Comparison of ENCODE assay signal across 9 cellular contexts in genomic region chr18:76426738-76427305, GRCh38.
DNase-seq lines count a peak whose midpoint lies in the region; ATAC-seq, FAIRE-seq and TF ChIP-seq lines count a peak whose summit lies in the region.
"Had no signal": no experiment of that assay in that cellular context is flagged by ENCODE, and none has a peak within 500 bp of the region (broad histone marks: within the 10 kb centered on the region; RNA-seq: fewer than 3 reads in every experiment).

No MANE protein-coding gene starts in this region.

- no peak overlapping the region for H3K4me2 ChIP-seq in GM12878 (ENCODE audit: control insufficient read depth, insufficient read depth)

- peak; percentile 65 for TF ChIP-seq RAD21 in GM12878 (IDR thresholded peaks at IDR 0.05; ENCODE audit: insufficient read depth, low read depth, low read length)
- TF ChIP-seq RAD21 in liver (IDR thresholded peaks at IDR 0.05) = peak; percentile 68 to 80

- POLR2A ChIA-PET in GM12878 (lab: Charles Lee) = no interaction called here

- H3K27me3 ChIP-seq in H7 (ENCODE audit: control insufficient read depth, insufficient read depth, low read length) (no peaks in the 10 kb centered on the region), GM12878 (replicated peaks in 1 of 2; ENCODE audit: control insufficient read depth in 2 of 2, insufficient read depth in 2 of 2, low read length in 1 of 2) (no peaks in the 10 kb centered on the region), liver (ENCODE audit: control insufficient read depth in 4 of 4, insufficient read depth in 4 of 4, low read length in 3 of 4) (no peaks in the 10 kb centered on the region)

- H3K4me1 ChIP-seq in GM12878 (ENCODE audit: control insufficient read depth, insufficient read depth, low read length) = no peaks in the 10 kb centered on the region
- peaks cover 0 to 6% (median 1%) of the 10 kb centered on the region in 4 donors for H3K4me1 ChIP-seq in liver (ENCODE audit: control insufficient read depth in 4 of 4, insufficient read depth in 4 of 4, low read length in 3 of 4)

- TF ChIP-seq CTCF in GM12878 (IDR thresholded peaks at IDR 0.05 in 2 of 3, conservative IDR thresholded peaks at IDR 0.05 in 1 of 3; ENCODE audit: control insufficient read depth in 2 of 3, extremely low read depth in 1 of 3, insufficient read depth in 1 of 3, low read depth in 3 of 3, low read length in 3 of 3) (peak; percentile 44 to 52 (median 52); a peak in 5 of 6 replicates), liver (IDR thresholded peaks at IDR 0.05; ENCODE audit: low read depth, low read length, missing input control) (peak; percentile 49)

- no peak for TF ChIP-seq EP300 in GM12878 (IDR thresholded peaks at IDR 0.05; ENCODE audit: borderline replicate concordance in 1 of 2, control insufficient read depth in 1 of 2, low read depth in 2 of 2, low read length in 2 of 2)

- WGBS in GM12878 (ENCODE audit: insufficient coverage, insufficient replicate concordance, low lambda C conversion rate, missing lambda C conversion rate) = 33% methylated on average over 8 of the region's 8 CpGs
- 75% methylated on average over 8 of the region's 8 CpGs for WGBS in liver

- no peak overlapping the region for H2AFZ ChIP-seq in GM12878 (ENCODE audit: control insufficient read depth, low read depth, low read length)

- CTCF ChIA-PET in GM12878 (lab: Yijun Ruan, JAX) = interaction anchor here (1.0 to 2.1 kb wide), 4 partner anchors 9 to 194 kb away, joined by 3 to 16 read pairs (median 5); no protein-coding TSS in a partner anchor

- DNase-seq in AG08396 (ENCODE audit: low spot score) (peak; percentile 65), H7 (peak; percentile 91), GM12878 (ENCODE audit: low read depth, low spot score) (no peak), GM12892 (ENCODE audit: insufficient read length) (no peak), NCI-H1092 (lab: John Stamatoyannopoulos, UW) (no peak)

- TF ChIP-seq POLR2A in GM12878 (IDR thresholded peaks at IDR 0.05; ENCODE audit: low read depth, low read length) (no peak), GM12892 (IDR thresholded peaks at IDR 0.05; ENCODE audit: low read depth, low read length) (no peak)

- no TSS peak for BruUV-seq in GM12878 (replicated peaks; lab: Mats Ljungman, UMichigan)

- ATAC-seq in GM12878 = peak; percentile 64
- no peak for ATAC-seq in HG02571 (IDR thresholded peaks at IDR 0.05; ENCODE audit: unreplicated experiment)
- no peak for ATAC-seq in HG02938 (IDR thresholded peaks at IDR 0.05; ENCODE audit: unreplicated experiment)
- ATAC-seq: stimulated activated effector memory CD8-positive, alpha-beta T cell treated with anti-CD3 and anti-CD28 coated beads, Interleukin-12 subunit alpha, Interleukin-12 subunit beta, amount 100 ng/mL, for 72 hours had no signal

- H3K36me3 ChIP-seq in H7 (replicated peaks; ENCODE audit: control insufficient read depth, insufficient read depth, low read length) (no peaks in the 10 kb centered on the region), GM12878 (ENCODE audit: control insufficient read depth in 2 of 2, insufficient read depth in 2 of 2, low read length in 1 of 2) (peaks cover 0 to 8% of the 10 kb centered on the region in 2 experiments; a peak in 1 of 4 replicates), liver (ENCODE audit: control insufficient read depth in 4 of 4, insufficient read depth in 3 of 4, low read depth in 1 of 4, low read length in 3 of 4) (no peaks in the 10 kb centered on the region)

- H3K4me3 ChIP-seq in H7 (ENCODE audit: insufficient read depth, low read depth, low read length) = no peak overlapping the region
- no peak overlapping the region for H3K4me3 ChIP-seq in GM12878
- H3K4me3 ChIP-seq in liver (ENCODE audit: low read depth in 1 of 3, low read length in 3 of 3) = no peak overlapping the region

- FAIRE-seq in GM12878 (lab: Jason Lieb, UNC) (no peak), GM12892 (lab: Jason Lieb, UNC) (no peak)

- H3K27ac ChIP-seq in GM12878 (ENCODE audit: control insufficient read depth, insufficient read depth) = no peak overlapping the region
- H3K27ac ChIP-seq in liver (ENCODE audit: low read depth in 1 of 2, low read length in 2 of 2) = no peak overlapping the region

- peaks cover 16% of the 10 kb centered on the region for H3K79me2 ChIP-seq in GM12878 (ENCODE audit: control insufficient read depth, insufficient read depth, low read length)

- SMC1A ChIA-PET in GM12878 (lab: Charles Lee; ENCODE audit: uncharacterized antibody, unreplicated experiment) = interaction anchor here (0.9 to 1.5 kb wide), 2 partner anchors 17 to 28 kb away, joined by 3 to 6 read pairs; no protein-coding TSS in a partner anchor

- in situ Hi-C loops in GM12878 (cut with MboI) = no loop called here

- peaks cover 4% of the 10 kb centered on the region for H4K20me1 ChIP-seq in GM12878 (ENCODE audit: control insufficient read depth, insufficient read depth)

- intact Hi-C loops in GM12878 (cut with micrococcal nuclease; ENCODE audit: unreplicated experiment) = loop anchor here (2.0 kb wide), 1 partner anchor 28 kb away; no protein-coding TSS in a partner anchor

- RAD21 ChIA-PET in GM12878 (lab: Charles Lee; ENCODE audit: unreplicated experiment) = no interaction called here

- no peaks in the 10 kb centered on the region for H3K9me3 ChIP-seq in GM12878 (replicated peaks; ENCODE audit: control insufficient read depth, insufficient read depth, low read length)
- H3K9me3 ChIP-seq in liver (ENCODE audit: control insufficient read depth in 4 of 4, low read length in 3 of 4) = no peaks in the 10 kb centered on the region

- no peak overlapping the region for H3K9ac ChIP-seq in GM12878 (ENCODE audit: control insufficient read depth, insufficient read depth, low read length)
- H3K9ac ChIP-seq in liver (ENCODE audit: low read depth in 1 of 2, low read length in 2 of 2) = no peak overlapping the region

TF ChIP-seq in GM12878, 131 proteins besides CTCF, POLR2A, EP300 and RAD21 (continues in another document):
- no peak for TF ChIP-seq RELA (IDR thresholded peaks at IDR 0.05; ENCODE audit: borderline replicate concordance, partially characterized antibody)
- TF ChIP-seq BRCA1 (IDR thresholded peaks at IDR 0.05; ENCODE audit: low read depth, low read length) = no peak
- no peak for TF ChIP-seq SRF (IDR thresholded peaks at IDR 0.05; ENCODE audit: low read depth in 2 of 2, low read length in 2 of 2)
- TF ChIP-seq IRF4 (IDR thresholded peaks at IDR 0.05; ENCODE audit: low read depth, low read length) = no peak
- TF ChIP-seq PRDM15 (CRISPR knock-in tag; IDR thresholded peaks at IDR 0.05) = no peak

TF ChIP-seq in liver, 16 proteins besides CTCF, POLR2A, EP300 and RAD21:
- TF ChIP-seq HNF4G (IDR thresholded peaks at IDR 0.05) (no peak), RXRA (IDR thresholded peaks at IDR 0.05) (no peak), NR2F2 (IDR thresholded peaks at IDR 0.05) (no peak), GABPA (IDR thresholded peaks at IDR 0.05 in 1 of 2, conservative IDR thresholded peaks at IDR 0.05 in 1 of 2) (no peak), ZBTB33 (IDR thresholded peaks at IDR 0.05) (no peak)
- TF ChIP-seq, protein P1, sequence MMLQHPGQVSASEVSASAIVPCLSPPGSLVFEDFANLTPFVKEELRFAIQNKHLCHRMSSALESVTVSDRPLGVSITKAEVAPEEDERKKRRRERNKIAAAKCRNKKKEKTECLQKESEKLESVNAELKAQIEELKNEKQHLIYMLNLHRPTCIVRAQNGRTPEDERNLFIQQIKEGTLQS (IDR thresholded peaks at IDR 0.05) = no peak

Comparison
In these comparisons a context has a peak if more than half of its experiments do, and no peak if none do; other contexts are left out.
1. DNase-seq: peak in AG08396 (single experiment) and H7 (single experiment); none in GM12878 (single experiment), GM12892 (single experiment) and NCI-H1092 (single experiment).